8 cellular contexts compared by ENCODE assay signal in the genomic region with DNA sequence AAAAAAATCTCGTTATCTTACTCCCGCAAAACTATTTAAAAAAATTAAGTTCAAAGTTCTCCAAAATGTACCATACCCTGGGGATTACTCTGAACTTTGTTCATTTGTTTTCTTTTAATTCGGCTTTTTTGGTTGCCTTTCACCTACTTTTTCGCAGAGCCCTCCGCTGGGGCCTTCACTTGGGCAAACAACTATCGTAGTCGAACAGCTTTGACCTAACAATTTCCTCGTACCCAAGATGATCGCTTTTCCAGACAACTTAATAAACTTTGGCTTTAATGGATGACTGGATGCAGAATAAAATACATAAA. TPM values are rescaled to one million over a fixed set of nuclear protein-coding genes. Genes with fewer than 3 reads are reported as not detected.
DNase-seq lines count a peak whose midpoint lies in the region; ATAC-seq, FAIRE-seq and TF ChIP-seq lines count a peak whose summit lies in the region.

No MANE protein-coding gene starts in this region.

- no peaks in the 10 kb centered on the region for H3K36me3 ChIP-seq in SU-DHL-6 (ENCODE audit: low read length)
- H3K36me3 ChIP-seq in small intestine (ENCODE audit: control insufficient read depth in 2 of 2, insufficient read depth in 2 of 2, low read length in 2 of 2): no peaks in the 10 kb centered on the region

- H3K9me3 ChIP-seq in SU-DHL-6 (ENCODE audit: insufficient read depth, low read length) (no peaks in the 10 kb centered on the region), small intestine (ENCODE audit: control insufficient read depth, low read depth) (no peaks in the 10 kb centered on the region)

- peak overlapping the region; percentile 75 for H3K4me2 ChIP-seq in SU-DHL-6 (ENCODE audit: low read depth, low read length, poor library complexity, severe bottlenecking)

- no peaks in the 10 kb centered on the region for H3K27me3 ChIP-seq in SU-DHL-6 (ENCODE audit: low read length)
- no peaks in the 10 kb centered on the region for H3K27me3 ChIP-seq in small intestine (ENCODE audit: control insufficient read depth in 2 of 2, insufficient read depth in 2 of 2, low read length in 2 of 2)

- no peaks in the 10 kb centered on the region for H4K20me1 ChIP-seq in SU-DHL-6 (ENCODE audit: low read depth, low read length)

- DNase-seq in fibroblast of gingiva (ENCODE audit: low read depth) (peak; percentile 11), small intestine (no peak), NCI-H2171 (lab: John Stamatoyannopoulos, UW) (no peak), AG08396 (ENCODE audit: low spot score) (no peak)

- no peaks in the 10 kb centered on the region for H3K79me2 ChIP-seq in SU-DHL-6 (ENCODE audit: insufficient read depth, low read length)

- H3K4me1 ChIP-seq in small intestine (ENCODE audit: control insufficient read depth in 2 of 2, insufficient read depth in 1 of 2, low read depth in 1 of 2, low read length in 1 of 2): peaks cover 0 to 9% of the 10 kb centered on the region in 2 donors

- WGBS in small intestine, 3 donors: 4 to 16% (median 6%) methylated on average over 9 of the region's 9 CpGs

- no peak for TF ChIP-seq CTCF in SU-DHL-6 (IDR thresholded peaks at IDR 0.05; ENCODE audit: insufficient read depth, low read length, poor library complexity, severe bottlenecking)

- FAIRE-seq in small intestine (lab: Jason Lieb, UNC): no peak

- no peaks in the 10 kb centered on the region for H3K9me2 ChIP-seq in SU-DHL-6 (replicated peaks; ENCODE audit: insufficient read depth, low read length)

- H3K9ac ChIP-seq in SU-DHL-6 (ENCODE audit: low read length): peak overlapping the region; percentile 75

- peak overlapping the region; percentile 85 for H3K27ac ChIP-seq in SU-DHL-6 (ENCODE audit: low read depth, low read length)
- H3K27ac ChIP-seq in small intestine (ENCODE audit: low read depth in 1 of 2, low read length in 1 of 2): peak overlapping the region; percentile 87 to 97

- ATAC-seq in GM19023 (IDR thresholded peaks at IDR 0.05; ENCODE audit: unreplicated experiment) (peak; percentile 1), HG03439 (IDR thresholded peaks at IDR 0.05; ENCODE audit: unreplicated experiment) (no peak), GM18520 (IDR thresholded peaks at IDR 0.05; ENCODE audit: unreplicated experiment) (no peak)

- peak overlapping the region; percentile 51 for H3K4me3 ChIP-seq in SU-DHL-6 (ENCODE audit: insufficient read depth, low read length, poor library complexity, severe bottlenecking)
- H3K4me3 ChIP-seq in small intestine (ENCODE audit: low read depth in 1 of 2, low read length in 2 of 2): peak overlapping the region; percentile 33 to 57

- peaks cover 20% of the 10 kb centered on the region for H3F3A ChIP-seq in SU-DHL-6 (ENCODE audit: insufficient read depth)

- H2AFZ ChIP-seq in SU-DHL-6 (ENCODE audit: low read depth, low read length, severe bottlenecking): peak overlapping the region; percentile 56

RNA-seq across cellular contexts. Expression of a gene that starts 2.7 kb away (rescaled TPM):
- polyA plus RNA-seq in small intestine: 10 to 100 TPM; 21.8 to 33.0 (median 32.7) TPM

RNA-seq across cellular contexts. Expression of a gene that starts 5.4 kb away (rescaled TPM):
- 10 to 100 TPM; 37.7 to 65.1 (median 49.7) TPM for polyA plus RNA-seq in small intestine

RNA-seq across cellular contexts. Expression of a gene that starts 25.0 kb away (rescaled TPM):
- polyA plus RNA-seq in small intestine: 10 to 100 TPM in 1 of 3 donors, 1 to 10 TPM in 2; 4.9 to 13.2 (median 6.3) TPM

RNA-seq across cellular contexts. Expression of a gene that starts 26.6 kb away (rescaled TPM):
- polyA plus RNA-seq in small intestine: 10 to 100 TPM; 15.1 to 22.8 (median 22.6) TPM

RNA-seq across cellular contexts. Expression of a gene that starts 45.4 kb away (rescaled TPM):
- polyA plus RNA-seq in small intestine: 10 to 100 TPM in 1 of 3 donors, 1 to 10 TPM in 1, under 1 TPM in 1; 0.89 to 17.2 (median 4.6) TPM
